Comparison of ENCODE assay signal across 16 cellular contexts in the genomic region with DNA sequence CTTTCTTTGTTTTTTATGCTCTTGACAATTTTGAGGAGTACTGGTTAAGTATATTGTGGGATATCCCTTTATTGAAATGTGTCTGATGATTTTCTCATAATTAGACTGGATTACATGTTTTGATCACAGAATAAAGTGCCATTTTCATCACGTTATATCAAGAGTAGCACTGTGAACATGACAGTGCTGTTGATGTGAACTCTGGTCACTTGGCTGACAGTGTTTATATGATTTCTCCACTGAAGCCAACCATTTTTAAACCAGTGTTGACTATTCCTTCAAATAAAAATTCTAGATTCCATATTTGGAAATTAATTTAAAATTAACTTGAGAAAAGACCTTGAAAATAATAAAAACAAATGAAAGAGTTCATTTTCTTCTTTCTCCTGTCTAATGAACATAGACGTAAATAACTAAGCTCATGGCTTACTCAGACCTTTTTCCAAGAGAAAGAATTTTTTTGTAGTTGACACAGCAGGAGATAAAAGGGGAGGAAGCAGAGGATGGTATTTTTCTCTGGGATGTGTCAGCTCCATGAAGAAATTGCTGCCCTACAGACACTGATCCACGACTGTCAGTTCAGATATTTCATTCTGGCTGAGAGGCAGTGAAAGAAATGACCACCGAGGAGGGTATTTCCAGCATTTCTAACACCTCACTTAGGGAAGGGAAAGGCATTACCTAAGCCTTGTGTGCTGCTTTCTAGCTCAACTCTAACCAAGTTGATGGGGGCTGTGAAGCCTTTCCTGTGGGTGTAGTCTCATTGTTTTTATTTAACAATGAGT.
DNase-seq lines count a peak whose midpoint lies in the region; ATAC-seq and TF ChIP-seq lines count a peak whose summit lies in the region.
"Had no signal": no experiment of that assay in that cellular context is flagged by ENCODE, and none has a peak within 500 bp of the region (broad histone marks: within the 10 kb centered on the region; RNA-seq: fewer than 3 reads in every experiment).

No MANE protein-coding gene starts in this region.

- no peak overlapping the region for H2BK5ac ChIP-seq in mesendoderm (ENCODE audit: low read length)

- no peak overlapping the region for H3K4ac ChIP-seq in mesendoderm (ENCODE audit: low read depth, low read length)

- H2BK120ac ChIP-seq in mesendoderm (ENCODE audit: low read depth, low read length) = no peak overlapping the region

- no peak overlapping the region for H2BK15ac ChIP-seq in mesendoderm (replicated peaks; ENCODE audit: low read depth)

- intact Hi-C loops in dorsolateral prefrontal cortex (cut with DNase I) = loop anchor here (5.0 kb wide), 1 partner anchor 41 kb away; no protein-coding TSS in a partner anchor
- intact Hi-C loops in activated CD4-positive, alpha-beta T cell treated with anti-CD3 and anti-CD28 coated beads, Interleukin-2, amount 10 ng/mL, durations not matched to agents 24 days and 14 days (cut with micrococcal nuclease) = no loop called here

- no peak overlapping the region for H3K4me3 Mint-ChIP-seq in activated CD4-positive, alpha-beta T cell treated with anti-CD3 and anti-CD28 coated beads, Interleukin-2, amount 10 ng/mL, durations not matched to agents 24 days and 14 days
- H3K4me3 Mint-ChIP-seq: activated naive CD4-positive, alpha-beta T cell treated with anti-CD3 and anti-CD28 coated beads for 36 hours; central memory CD8-positive, alpha-beta T cell had no signal

- no peaks in the 10 kb centered on the region for H3K36me3 ChIP-seq in HUES64 (ENCODE audit: insufficient read depth, low read length)
- no peaks in the 10 kb centered on the region for H3K36me3 ChIP-seq in mesendoderm (ENCODE audit: control insufficient read depth, insufficient read depth, low read length)
- H3K36me3 ChIP-seq: upper lobe of left lung had no signal

- DNase-seq in AG10803 (ENCODE audit: low read depth) (peak; percentile 15), dorsolateral prefrontal cortex (no peak), mesendoderm (peak; percentile 65)
- no peak for DNase-seq in activated CD4-positive, alpha-beta T cell treated with anti-CD3 and anti-CD28 coated beads, Interleukin-2, amount 10 ng/mL, durations not matched to agents 24 days and 14 days
- DNase-seq: activated naive CD4-positive, alpha-beta T cell treated with anti-CD3 and anti-CD28 coated beads for 36 hours; erythroblast; Kasumi-1; NCI-H2029 treated with DMSO at 0.1 percent for 48 hours; NK-92 treated with Interleukin-12 subunit alpha and Interleukin-12 subunit beta, amount 100 ng/mL, for 24 hours; stimulated activated CD4-positive, alpha-beta T cell treated with anti-CD3 and anti-CD28 coated beads, Interleukin-1b, Interleukin-23, amount 100 ng/mL, for 48 hours; upper lobe of left lung had no signal

- WGBS in HUES64 = 56% methylated on average over 3 of the region's 4 CpGs
- no CpG with 5 or more reads among the region's 4 CpGs for WGBS in mesendoderm (ENCODE audit: extremely low coverage, insufficient coverage, low lambda C conversion rate)

- no peaks in the 10 kb centered on the region for H3K4me1 Mint-ChIP-seq in activated CD4-positive, alpha-beta T cell treated with anti-CD3 and anti-CD28 coated beads, Interleukin-2, amount 10 ng/mL, durations not matched to agents 24 days and 14 days
- H3K4me1 Mint-ChIP-seq: central memory CD8-positive, alpha-beta T cell had no signal

- H3K79me2 ChIP-seq in mesendoderm (ENCODE audit: control insufficient read depth, insufficient read depth, low read length) = no peaks in the 10 kb centered on the region

- H3K18ac ChIP-seq in mesendoderm (ENCODE audit: low read length) = no peak overlapping the region

- H3K4me1 ChIP-seq in HUES64 (ENCODE audit: insufficient read depth, low read length) (peaks cover 63% of the 10 kb centered on the region), mesendoderm (ENCODE audit: control insufficient read depth, low read depth, low read length) (peaks cover 11% of the 10 kb centered on the region)
- H3K4me1 ChIP-seq: upper lobe of left lung had no signal

- no peak overlapping the region for H2AK5ac ChIP-seq in mesendoderm (ENCODE audit: low read length)

- H3K27me3 ChIP-seq in HUES64 (ENCODE audit: insufficient read depth, low read length) (no peaks in the 10 kb centered on the region), dorsolateral prefrontal cortex (no peaks in the 10 kb centered on the region), mesendoderm (ENCODE audit: insufficient read depth, low read length, poor library complexity) (no peaks in the 10 kb centered on the region)
- H3K27me3 ChIP-seq: upper lobe of left lung had no signal

- no peaks in the 10 kb centered on the region for H3K9me3 ChIP-seq in HUES64 (ENCODE audit: insufficient read depth, low read depth, low read length)
- H3K9me3 ChIP-seq: upper lobe of left lung had no signal

- H3K9me3 Mint-ChIP-seq in activated CD4-positive, alpha-beta T cell treated with anti-CD3 and anti-CD28 coated beads, Interleukin-2, amount 10 ng/mL, durations not matched to agents 24 days and 14 days = no peaks in the 10 kb centered on the region
- H3K9me3 Mint-ChIP-seq: activated naive CD4-positive, alpha-beta T cell treated with anti-CD3 and anti-CD28 coated beads for 36 hours; central memory CD8-positive, alpha-beta T cell had no signal

- no peaks in the 10 kb centered on the region for H3K79me1 ChIP-seq in mesendoderm (ENCODE audit: low read length)

- H3K23ac ChIP-seq in mesendoderm (ENCODE audit: low read length) = no peak overlapping the region

- H3K36me3 Mint-ChIP-seq in activated CD4-positive, alpha-beta T cell treated with anti-CD3 and anti-CD28 coated beads, Interleukin-2, amount 10 ng/mL, durations not matched to agents 24 days and 14 days (ENCODE audit: low read depth) = no peaks in the 10 kb centered on the region

- H3K27ac ChIP-seq in HUES64 (ENCODE audit: low read depth, low read length) = peak overlapping the region; percentile 71
- peak overlapping the region in 57 of 59 donors; percentile 15 to 98 (median 92) for H3K27ac ChIP-seq in dorsolateral prefrontal cortex
- peak overlapping the region; percentile 41 for H3K27ac ChIP-seq in mesendoderm (ENCODE audit: low read depth, low read length)
- H3K27ac ChIP-seq: upper lobe of left lung had no signal

- no peak for TF ChIP-seq CTCF in AG10803 (conservative IDR thresholded peaks at IDR 0.05; ENCODE audit: low read length)
- no peak for TF ChIP-seq CTCF in dorsolateral prefrontal cortex (IDR thresholded peaks at IDR 0.05 in 54 of 56, conservative IDR thresholded peaks at IDR 0.05 in 2 of 56; ENCODE audit: low read depth in 1 of 56, partially characterized antibody in 56 of 56)

- no peak for ATAC-seq in HG02763 (IDR thresholded peaks at IDR 0.05; ENCODE audit: unreplicated experiment)
- ATAC-seq in HG02981 (IDR thresholded peaks at IDR 0.05; ENCODE audit: unreplicated experiment) = no peak
- no peak for ATAC-seq in HG03442 (IDR thresholded peaks at IDR 0.05; ENCODE audit: unreplicated experiment)

- H3K9ac ChIP-seq in HUES64 (ENCODE audit: low read depth, low read length) = no peak overlapping the region
- H3K9ac ChIP-seq in mesendoderm (ENCODE audit: low read length) = no peak overlapping the region

- H3K4me3 ChIP-seq in AG10803 (ENCODE audit: low read length) (no peak overlapping the region), HUES64 (ENCODE audit: low read length) (no peak overlapping the region), dorsolateral prefrontal cortex (no peak overlapping the region), mesendoderm (ENCODE audit: low read length) (no peak overlapping the region)
- H3K4me3 ChIP-seq: upper lobe of left lung had no signal

- H3K27ac Mint-ChIP-seq in activated CD4-positive, alpha-beta T cell treated with anti-CD3 and anti-CD28 coated beads, Interleukin-2, amount 10 ng/mL, durations not matched to agents 24 days and 14 days = no peak overlapping the region
- H3K27ac Mint-ChIP-seq: activated naive CD4-positive, alpha-beta T cell treated with anti-CD3 and anti-CD28 coated beads for 36 hours had no signal

- H4K5ac ChIP-seq in mesendoderm (ENCODE audit: low read length) = no peak overlapping the region

- no peak overlapping the region for H3K4me2 ChIP-seq in mesendoderm (ENCODE audit: low read length)

- H3K56ac ChIP-seq in mesendoderm (ENCODE audit: low read length) = no peak overlapping the region

- H3K27me3 Mint-ChIP-seq in activated CD4-positive, alpha-beta T cell treated with anti-CD3 and anti-CD28 coated beads, Interleukin-2, amount 10 ng/mL, durations not matched to agents 24 days and 14 days = peaks cover 33% of the 10 kb centered on the region

- H4K8ac ChIP-seq in mesendoderm (ENCODE audit: low read depth, low read length) = no peak overlapping the region

Comparison
In these comparisons a context has a peak if more than half of its experiments do, and no peak if none do; other contexts are left out.
1. DNase-seq: peak in AG10803 (single experiment) and mesendoderm (single experiment); none in dorsolateral prefrontal cortex (0 of 10) and activated CD4-positive, alpha-beta T cell treated with anti-CD3 and anti-CD28 coated beads, Interleukin-2, amount 10 ng/mL, durations not matched to agents 24 days and 14 days (single experiment).
2. H3K27ac ChIP-seq: peak in every context shown above with its lines; median percentile 92 in dorsolateral prefrontal cortex; 71 in HUES64; 41 in mesendoderm.